Comparison of ENCODE assay signal across 10 cellular contexts in the genomic region with DNA sequence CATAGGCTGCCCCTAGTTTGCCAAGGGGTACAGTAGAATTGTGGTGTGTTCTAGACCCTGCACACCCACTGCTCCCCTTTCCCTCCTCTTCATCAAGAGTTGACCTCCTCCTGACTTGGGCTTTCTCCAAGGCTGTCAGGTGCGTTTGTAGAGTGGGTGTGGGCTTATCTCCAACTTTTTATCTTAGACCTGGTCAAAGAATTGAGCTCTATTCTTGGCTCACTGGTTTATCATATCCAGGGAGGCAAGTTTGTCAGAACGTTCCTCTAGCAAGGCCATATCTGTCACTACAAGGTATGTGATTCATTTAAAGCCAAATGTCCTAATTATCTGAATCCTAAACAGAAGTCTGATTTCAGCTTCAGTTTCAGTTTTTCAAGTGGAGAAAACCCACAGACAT.
A peak's percentile ranks its signal among the peaks of the same experiment; 100 is the strongest.
DNase-seq lines count a peak whose midpoint lies in the region; ATAC-seq and TF ChIP-seq lines count a peak whose summit lies in the region.
"Had no signal": no experiment of that assay in that cellular context is flagged by ENCODE, and none has a peak within 500 bp of the region (broad histone marks: within the 10 kb centered on the region; RNA-seq: fewer than 3 reads in every experiment).

No MANE protein-coding gene starts in this region.

- TF ChIP-seq CTCF in AG10803 (conservative IDR thresholded peaks at IDR 0.05; ENCODE audit: low read length): no peak
- no peak for TF ChIP-seq CTCF in mammary epithelial cell (conservative IDR thresholded peaks at IDR 0.05 in 1 of 2, IDR thresholded peaks at IDR 0.05 in 1 of 2; ENCODE audit: extremely low read depth in 1 of 2, insufficient read depth in 1 of 2, low read depth in 1 of 2, low read length in 2 of 2)

- peak overlapping the region; percentile 63 for H3K9ac ChIP-seq in mammary epithelial cell (ENCODE audit: insufficient read depth, low read length)

- H3K4me1 ChIP-seq in mammary epithelial cell (ENCODE audit: insufficient read depth, low read length) (peaks cover 45% of the 10 kb centered on the region), muscle layer of duodenum (ENCODE audit: control insufficient read depth in 1 of 2, insufficient read depth in 2 of 2, low read length in 2 of 2) (peaks cover 21 to 28% of the 10 kb centered on the region in 2 donors)

- TSS peak; percentile 52 for BruUV-seq in mammary epithelial cell (replicated peaks; lab: Mats Ljungman, UMichigan)

- H3K27me3 ChIP-seq in mammary epithelial cell (ENCODE audit: insufficient read depth, low read length): no peaks in the 10 kb centered on the region
- no peaks in the 10 kb centered on the region for H3K27me3 ChIP-seq in muscle layer of duodenum (ENCODE audit: low read depth, low read length)

- H3K79me2 ChIP-seq in mammary epithelial cell (ENCODE audit: insufficient read depth, low read length): peaks cover 73% of the 10 kb centered on the region

- H2AFZ ChIP-seq in mammary epithelial cell (ENCODE audit: low read depth, low read length): peak overlapping the region; percentile 65

- peak; percentile 23 for ATAC-seq in HG02938 (IDR thresholded peaks at IDR 0.05; ENCODE audit: unreplicated experiment)

- dilution Hi-C loops in mammary epithelial cell (cut with HindIII; ENCODE audit: low sequenced_read_pairs): no loop called here

- H3K9me3 ChIP-seq in mammary epithelial cell (replicated peaks; ENCODE audit: insufficient read depth, low read length) (no peaks in the 10 kb centered on the region), muscle layer of duodenum (ENCODE audit: control insufficient read depth in 1 of 2, low read length in 2 of 2) (no peaks in the 10 kb centered on the region)

- DNase-seq in AG10803 (ENCODE audit: low read depth): no peak
- DNase-seq in mammary epithelial cell: no peak
- no peak for DNase-seq in kidney tubule cell (ENCODE audit: low spot score)
- no peak for DNase-seq in KBM-7
- DNase-seq in midbrain (lab: John Stamatoyannopoulos, UW): no peak
- no peak for DNase-seq in superior temporal gyrus (ENCODE audit: extremely low spot score)
- DNase-seq: effector memory CD8-positive, alpha-beta T cell; NCI-H1105 treated with DMSO at 0.1 percent for 48 hours had no signal

- no peaks in the 10 kb centered on the region for H3K36me3 ChIP-seq in mammary epithelial cell (ENCODE audit: insufficient read depth, low read length)
- H3K36me3 ChIP-seq in muscle layer of duodenum (ENCODE audit: control insufficient read depth in 1 of 2, insufficient read depth in 2 of 2, low read length in 2 of 2): no peaks in the 10 kb centered on the region

- H3K27ac ChIP-seq in mammary epithelial cell (ENCODE audit: insufficient read depth, low read depth, low read length): peak overlapping the region; percentile 91
- peak overlapping the region; percentile 69 for H3K27ac ChIP-seq in muscle layer of duodenum (ENCODE audit: low read length)

- intact Hi-C loops in mammary epithelial cell (cut with micrococcal nuclease): loop anchor here (1.0 kb wide), 1 partner anchor 41 kb away; no protein-coding TSS in a partner anchor

- peak overlapping the region; percentile 80 for H3K4me2 ChIP-seq in mammary epithelial cell (ENCODE audit: insufficient read depth, low read depth, low read length)

- H3K4me3 ChIP-seq in AG10803 (ENCODE audit: low read length): peak overlapping the region; percentile 42
- peak overlapping the region in 1 of 3 experiments; percentile 2 for H3K4me3 ChIP-seq in mammary epithelial cell (replicated peaks in 1 of 3; ENCODE audit: insufficient read depth in 1 of 3, low read depth in 2 of 3, low read length in 3 of 3)
- peak overlapping the region; percentile 16 to 26 for H3K4me3 ChIP-seq in muscle layer of duodenum (ENCODE audit: low read depth in 1 of 2, low read length in 2 of 2)

- CTCF ChIA-PET in mammary epithelial cell (lab: Charles Lee; ENCODE audit: low non-redundant PET): interaction anchor here (0.5 kb wide), 2 partner anchors 14 to 157 kb away, joined by 5 to 6 read pairs; no protein-coding TSS in a partner anchor

- WGBS in mammary epithelial cell (ENCODE audit: low coverage, missing lambda C conversion rate): 0% methylated on average over 2 of the region's 2 CpGs

- no peaks in the 10 kb centered on the region for H4K20me1 ChIP-seq in mammary epithelial cell (ENCODE audit: insufficient read depth, low read length)

- in situ Hi-C loops in mammary epithelial cell (cut with MboI; ENCODE audit: low sequenced_read_pairs in 2 of 2) (no loop called here), KBM-7 (cut with MboI; ENCODE audit: low pct_unique_long_range_greater_than_20kb, low sequenced_read_pairs) (no loop called here)
